Comparison of ENCODE assay signal across 1 cellular context in genomic region chr1:52904590-52905375, GRCh38.
TF ChIP-seq lines count a peak whose summit lies in the region.

No MANE protein-coding gene starts in this region.

TF ChIP-seq in H1, 55 proteins besides CTCF, POLR2A, EP300 and RAD21:
- TF ChIP-seq RXRA (IDR thresholded peaks at IDR 0.05; ENCODE audit: insufficient read depth, low read depth, low read length) (no peak), EZH2 (IDR thresholded peaks at IDR 0.05; ENCODE audit: low read depth, low read length, severe bottlenecking) (no peak), SP4 (IDR thresholded peaks at IDR 0.05; ENCODE audit: low read length) (no peak), CBX8 (IDR thresholded peaks at IDR 0.05; ENCODE audit: borderline replicate concordance, low read depth, low read length) (no peak), SRF (IDR thresholded peaks at IDR 0.05; ENCODE audit: low read depth, low read length) (no peak), USF2 (IDR thresholded peaks at IDR 0.05; ENCODE audit: low read length) (0 out of 2 replicates have a peak, but pooled peaks have one; percentile 15), POU5F1 (IDR thresholded peaks at IDR 0.05; ENCODE audit: low read depth, low read length) (no peak), KDM1A (IDR thresholded peaks at IDR 0.05; ENCODE audit: borderline replicate concordance, low read length) (0 out of 2 replicates have a peak, but pooled peaks have one; percentile 25), JUN (IDR thresholded peaks at IDR 0.05; ENCODE audit: low read depth, low read length) (no peak)
